12 cellular contexts compared by ENCODE assay signal in genomic region chr21:32597205-32597604, GRCh38. TPM values are rescaled to one million over a fixed set of nuclear protein-coding genes. Genes with fewer than 3 reads are reported as not detected.
DNase-seq lines count a peak whose midpoint lies in the region; ATAC-seq, FAIRE-seq and TF ChIP-seq lines count a peak whose summit lies in the region.
"Had no signal": no experiment of that assay in that cellular context is flagged by ENCODE, and none has a peak within 500 bp of the region (broad histone marks: within the 10 kb centered on the region; RNA-seq: fewer than 3 reads in every experiment).

No MANE protein-coding gene starts in this region.

- peak overlapping the region in 1 of 3 experiments; percentile 8 for H3K4me3 ChIP-seq in keratinocyte (ENCODE audit: control insufficient read depth in 2 of 3, extremely low read depth in 1 of 3, insufficient read depth in 2 of 3, low read depth in 1 of 3, low read length in 3 of 3)

- no peaks in the 10 kb centered on the region for H3K79me2 ChIP-seq in keratinocyte (ENCODE audit: control insufficient read depth, insufficient read depth, low read length)

- no peaks in the 10 kb centered on the region for H3K27me3 ChIP-seq in keratinocyte (ENCODE audit: control insufficient read depth, extremely low read depth, insufficient read depth, low read length)
- H3K27me3 ChIP-seq: neutrophil had no signal

- TF ChIP-seq CTCF in keratinocyte (optimal IDR thresholded peaks at IDR 0.05 in 1 of 3, IDR thresholded peaks at IDR 0.05 in 1 of 3, conservative IDR thresholded peaks at IDR 0.05 in 1 of 3; ENCODE audit: extremely low read depth in 1 of 3, insufficient read depth in 2 of 3, low read length in 3 of 3): no peak

- H3K9ac ChIP-seq in keratinocyte (ENCODE audit: control insufficient read depth, extremely low read depth, insufficient read depth, low read length): no peak overlapping the region

- DNase-seq in Ammon's horn (ENCODE audit: low spot score) (peak; percentile 33), HTR-8/SVneo (ENCODE audit: insufficient read length, low spot score) (peak; percentile 20), astrocyte of the hippocampus (ENCODE audit: low read depth, low spot score) (peak; percentile 68), keratinocyte (ENCODE audit: low read depth, low spot score) (peak; percentile 77), NCI-H2227 (lab: John Stamatoyannopoulos, UW; ENCODE audit: unreplicated experiment) (no peak), activated gamma-delta T cell (lab: John Stamatoyannopoulos, UW) (no peak)
- no peak for DNase-seq in activated CD4-positive, CD25-positive, alpha-beta regulatory T cell treated with anti-CD3 and anti-CD28 coated beads, Interleukin-2, amount 50 U/mL, for 72 hours
- DNase-seq: activated effector memory CD4-positive, alpha-beta T cell treated with Interleukin-2 at 50 U/mL for 16 hours; effector CD4-positive, alpha-beta T cell; MM.1S had no signal

- dilution Hi-C loops in keratinocyte (cut with MboI; ENCODE audit: extremely low pct_ligation_motif_present, low sequenced_read_pairs): no loop called here

- no peaks in the 10 kb centered on the region for H3K9me1 ChIP-seq in keratinocyte (ENCODE audit: control insufficient read depth, extremely low read depth, insufficient read depth, low read length)

- no peaks in the 10 kb centered on the region for H3K9me3 ChIP-seq in keratinocyte (ENCODE audit: control insufficient read depth, low read depth, low read length)
- H3K9me3 ChIP-seq: neutrophil had no signal

- peaks cover 24% of the 10 kb centered on the region for H3K4me1 ChIP-seq in keratinocyte (ENCODE audit: control insufficient read depth, extremely low read depth, insufficient read depth, low read length)

- FAIRE-seq in HTR-8/SVneo (lab: Jason Lieb, UNC): no peak
- FAIRE-seq in keratinocyte (lab: Jason Lieb, UNC): peak; percentile 92

- no peaks in the 10 kb centered on the region for H4K20me1 ChIP-seq in keratinocyte (ENCODE audit: control insufficient read depth, extremely low read depth, insufficient read depth, low read length)

- H2AFZ ChIP-seq in keratinocyte (ENCODE audit: control insufficient read depth, low read length): no peak overlapping the region

- H3K4me2 ChIP-seq in keratinocyte (ENCODE audit: control insufficient read depth, extremely low read depth, insufficient read depth, low read depth, low read length): peak overlapping the region; percentile 58

- peaks cover 7 to 10% of the 10 kb centered on the region in 2 experiments for H3K36me3 ChIP-seq in keratinocyte (ENCODE audit: control insufficient read depth in 2 of 2, extremely low read depth in 1 of 2, insufficient read depth in 2 of 2, low read length in 2 of 2)

- ATAC-seq in GM21381 (IDR thresholded peaks at IDR 0.05; ENCODE audit: unreplicated experiment): no peak

- peak overlapping the region; percentile 81 for H3K27ac ChIP-seq in keratinocyte (ENCODE audit: control insufficient read depth, insufficient read depth, low read length)
- H3K27ac ChIP-seq: neutrophil had no signal

RNA-seq across cellular contexts. Expression of gene TCP10L, which starts 11.9 kb away (rescaled TPM):
- polyA plus RNA-seq in keratinocyte: 0.11 to 0.27 TPM (median 0.25 TPM) in 3 replicates
- polyA plus RNA-seq in keratinocyte (2011; ENCODE audit: low read depth): 1.3 TPM
- polyA plus RNA-seq in keratinocyte (2011; cell fraction: cytosol; rRNA removed): 0.23 and 0.24 TPM in 2 replicates
- 0.41 and 0.50 TPM in 2 replicates for polyA plus RNA-seq in keratinocyte (2011; cell fraction: nucleus; rRNA removed)
- polyA plus RNA-seq in keratinocyte (2012; ENCODE audit: low replicate concordance): 2.7 TPM in 1 of 2 replicates, not detected in the other
- polyA minus RNA-seq in keratinocyte: 0.36 TPM in 1 of 3 replicates, not detected in the others
- polyA minus RNA-seq in keratinocyte (2011; cell fraction: cytosol; rRNA and poly(A)+ RNA removed): not detected
- not detected in 2 replicates for polyA minus RNA-seq in keratinocyte (2011; cell fraction: nucleus; rRNA and poly(A)+ RNA removed)

RNA-seq across cellular contexts. Expression of gene CFAP298, which starts 15.0 kb away (rescaled TPM):
- polyA plus RNA-seq in keratinocyte: 19.2 to 47.2 TPM (median 37.0 TPM) in 3 replicates
- 32.1 TPM for polyA plus RNA-seq in keratinocyte (2011; ENCODE audit: low read depth)
- polyA plus RNA-seq in keratinocyte (2011; cell fraction: cytosol; rRNA removed): 30.2 and 31.4 TPM in 2 replicates
- polyA plus RNA-seq in keratinocyte (2011; cell fraction: nucleus; rRNA removed): 32.8 and 42.4 TPM in 2 replicates
- 34.6 and 42.1 TPM in 2 replicates for polyA plus RNA-seq in keratinocyte (2012; ENCODE audit: low replicate concordance)
- polyA minus RNA-seq in keratinocyte: 2.8 to 6.3 TPM (median 2.9 TPM) in 3 replicates
- polyA minus RNA-seq in keratinocyte (2011; cell fraction: cytosol; rRNA and poly(A)+ RNA removed): 15.0 TPM
- polyA minus RNA-seq in keratinocyte (2011; cell fraction: nucleus; rRNA and poly(A)+ RNA removed): 8.2 and 8.8 TPM in 2 replicates

Comparison
In these comparisons a context has a peak if more than half of its experiments do, and no peak if none do; other contexts are left out.
1. DNase-seq: peak in Ammon's horn (single experiment), HTR-8/SVneo (single experiment), astrocyte of the hippocampus (single experiment) and keratinocyte (single experiment); none in NCI-H2227 (single experiment), activated CD4-positive, CD25-positive, alpha-beta regulatory T cell treated with anti-CD3 and anti-CD28 coated beads, Interleukin-2, amount 50 U/mL, for 72 hours (single experiment) and activated gamma-delta T cell (single experiment).